In genomic region chr3:50242371-50242770, GRCh38 we compare ENCODE assay signal across 11 cellular contexts. TPM values are rescaled to one million over a fixed set of nuclear protein-coding genes. Genes with fewer than 3 reads are reported as not detected.
DNase-seq lines count a peak whose midpoint lies in the region; ATAC-seq and TF ChIP-seq lines count a peak whose summit lies in the region.
"Had no signal": no experiment of that assay in that cellular context is flagged by ENCODE, and none has a peak within 500 bp of the region (broad histone marks: within the 10 kb centered on the region; RNA-seq: fewer than 3 reads in every experiment).

No MANE protein-coding gene starts in this region.

- DNase-seq in right atrium auricular region (ENCODE audit: low spot score), result no peak
- no peak for DNase-seq in Right ventricle myocardium inferior (ENCODE audit: missing footprints)
- no peak for DNase-seq in body of pancreas
- DNase-seq in upper lobe of right lung, result no peak
- no peak for DNase-seq in SIG-M5 (lab: John Stamatoyannopoulos, UW)
- no peak for DNase-seq in stimulated activated CD4-positive, alpha-beta T cell treated with anti-CD3 and anti-CD28 coated beads, Interleukin-4, amount 100 ng/mL, for 1 hour
- DNase-seq in cerebellar cortex (ENCODE audit: low spot score), result no peak
- DNase-seq: Caco-2, foreskin keratinocyte, NCI-H82 had no signal

- H3K27me3 ChIP-seq in right atrium auricular region, result no peaks in the 10 kb centered on the region
- no peaks in the 10 kb centered on the region for H3K27me3 ChIP-seq in body of pancreas
- no peaks in the 10 kb centered on the region for H3K27me3 ChIP-seq in muscle layer of duodenum (ENCODE audit: low read depth, low read length)
- no peaks in the 10 kb centered on the region for H3K27me3 ChIP-seq in upper lobe of right lung
- H3K27me3 ChIP-seq: foreskin keratinocyte had no signal

- H3K4me1 ChIP-seq in right atrium auricular region (peaks cover 0 to 95% of the 10 kb centered on the region in 2 donors), body of pancreas (peaks cover 69% of the 10 kb centered on the region), muscle layer of duodenum (ENCODE audit: control insufficient read depth in 1 of 2, insufficient read depth in 2 of 2, low read length in 2 of 2) (peaks cover 40 to 82% of the 10 kb centered on the region in 2 donors), upper lobe of right lung (peaks cover 92% of the 10 kb centered on the region)

- H3K4me3 ChIP-seq in right atrium auricular region (peak overlapping the region in 1 of 2 donors; percentile 1), body of pancreas (no peak overlapping the region), muscle layer of duodenum (ENCODE audit: low read depth in 1 of 2, low read length in 2 of 2) (no peak overlapping the region), upper lobe of right lung (peak overlapping the region; percentile 8)

- 63 to 77% methylated on average over 3 to 4 of the region's 4 CpGs for WGBS in body of pancreas, 2 donors

- TF ChIP-seq POLR2A in body of pancreas (IDR thresholded peaks at IDR 0.05), result no peak

- H3K27ac ChIP-seq in right atrium auricular region (peak overlapping the region; percentile 94 to 95), body of pancreas (peak overlapping the region in 3 of 4 donors; percentile 38 to 80 (median 74)), muscle layer of duodenum (ENCODE audit: low read length) (peak overlapping the region; percentile 77), upper lobe of right lung (peak overlapping the region; percentile 85)

- ATAC-seq in Right ventricle myocardium inferior (no peak), body of pancreas (no peak), upper lobe of right lung (no peak)
- ATAC-seq: foreskin keratinocyte had no signal

- H3K36me3 ChIP-seq in right atrium auricular region (peaks cover 18% of the 10 kb centered on the region), body of pancreas (replicated peaks in 1 of 2; ENCODE audit: insufficient read depth in 1 of 2, low read depth in 2 of 2) (no peaks in the 10 kb centered on the region), muscle layer of duodenum (ENCODE audit: control insufficient read depth in 1 of 2, insufficient read depth in 2 of 2, low read length in 2 of 2) (peaks cover 0 to 5% of the 10 kb centered on the region in 2 donors), upper lobe of right lung (peaks cover 22% of the 10 kb centered on the region)

- intact Hi-C loops in Right ventricle myocardium inferior (cut with DNase I), result no loop called here
- intact Hi-C loops in body of pancreas (cut with DNase I), result no loop called here
- intact Hi-C loops in upper lobe of right lung (cut with DNase I), result no loop called here

- TF ChIP-seq CTCF in right atrium auricular region (IDR thresholded peaks at IDR 0.05) (no peak), body of pancreas (IDR thresholded peaks at IDR 0.05) (no peak), upper lobe of right lung (IDR thresholded peaks at IDR 0.05) (no peak)

- H3K9me3 ChIP-seq in right atrium auricular region, result no peaks in the 10 kb centered on the region
- no peaks in the 10 kb centered on the region for H3K9me3 ChIP-seq in body of pancreas
- H3K9me3 ChIP-seq in muscle layer of duodenum (ENCODE audit: control insufficient read depth in 1 of 2, low read length in 2 of 2), result no peaks in the 10 kb centered on the region
- no peaks in the 10 kb centered on the region for H3K9me3 ChIP-seq in upper lobe of right lung
- H3K9me3 ChIP-seq: Caco-2 had no signal

RNA-seq across cellular contexts. Expression of gene GNAI2, which starts 6.4 kb away (rescaled TPM):
- total RNA-seq in right atrium auricular region (100 to 1,000 TPM in 1 of 2 donors, 10 to 100 TPM in 1; 72.1 to 127 TPM), Right ventricle myocardium inferior (153 TPM), body of pancreas (10 to 100 TPM; 46.2 to 53.7 TPM), upper lobe of right lung (321 TPM)

RNA-seq across cellular contexts. Expression of gene SEMA3B, which starts 26.6 kb away (rescaled TPM):
- 10 to 100 TPM; 15.4 to 20.0 TPM for total RNA-seq in right atrium auricular region
- 19.8 TPM for total RNA-seq in Right ventricle myocardium inferior
- 100 to 1,000 TPM in 1 of 2 donors, 10 to 100 TPM in 1; 71.1 to 116 TPM for total RNA-seq in body of pancreas
- 120 TPM for total RNA-seq in upper lobe of right lung

RNA-seq across cellular contexts. Expression of gene LSMEM2, which starts 36.5 kb away (rescaled TPM):
- total RNA-seq in right atrium auricular region, result 10 to 100 TPM in 1 of 2 donors, 1 to 10 TPM in 1; 9.0 to 10.6 TPM
- 29.8 TPM for total RNA-seq in Right ventricle myocardium inferior
- total RNA-seq in body of pancreas, result not detected
- total RNA-seq in upper lobe of right lung, result not detected
- total RNA-seq: Caco-2, foreskin keratinocyte had no signal

RNA-seq across cellular contexts. Expression of gene SLC38A3, which starts 37.3 kb away (rescaled TPM):
- total RNA-seq in right atrium auricular region (1 to 10 TPM; 2.4 to 7.9 TPM), Right ventricle myocardium inferior (10.3 TPM), body of pancreas (10 to 100 TPM in 1 of 2 donors, 1 to 10 TPM in 1; 4.6 to 48.0 TPM), upper lobe of right lung (not detected)
- total RNA-seq: foreskin keratinocyte had no signal

RNA-seq across cellular contexts. Expression of gene IFRD2, which starts 49.9 kb away (rescaled TPM):
- total RNA-seq in right atrium auricular region (10 to 100 TPM; 51.0 to 58.5 TPM), Right ventricle myocardium inferior (69.4 TPM), body of pancreas (100 to 1,000 TPM in 1 of 2 donors, 10 to 100 TPM in 1; 75.8 to 103 TPM), upper lobe of right lung (77.0 TPM)
